ENCODE assay signal across 2 cellular contexts in the genomic region with DNA sequence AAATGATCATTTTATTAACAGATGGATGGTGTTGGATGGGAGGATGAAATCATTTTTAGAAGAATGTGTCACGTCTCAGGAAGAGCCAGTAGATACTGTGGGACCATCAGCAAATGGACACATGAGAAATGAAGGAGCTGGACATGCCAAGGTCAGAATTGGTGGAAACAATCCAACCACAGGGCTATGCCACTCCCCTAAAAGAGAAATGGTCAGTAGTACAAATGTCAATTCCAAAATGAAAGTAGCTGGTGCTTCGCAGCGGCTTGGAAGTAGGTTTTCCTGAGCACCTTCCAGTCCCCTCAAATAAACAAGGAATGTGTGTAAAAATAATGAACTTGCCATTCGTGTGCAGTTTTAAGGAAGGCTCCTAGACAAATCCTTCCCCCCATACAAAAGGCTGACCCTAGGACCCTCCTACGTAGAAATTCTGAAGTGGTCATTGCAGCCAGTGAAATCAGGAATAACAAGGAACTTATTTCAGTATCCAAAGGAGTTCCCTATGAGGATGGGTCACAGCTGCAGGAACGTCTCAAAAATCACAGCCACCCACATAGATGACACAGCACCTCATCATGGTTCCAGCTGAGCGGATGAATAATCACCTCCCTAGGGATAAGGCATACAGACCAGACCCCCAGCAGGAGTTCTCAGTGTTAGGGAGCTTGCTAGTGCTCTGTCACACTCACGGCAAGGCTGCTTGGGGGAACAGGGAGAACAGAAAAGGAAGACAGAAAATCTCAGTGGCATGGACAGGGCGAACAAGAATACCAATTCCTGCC.
TF ChIP-seq lines count a peak whose summit lies in the region.

No MANE protein-coding gene starts in this region.

TF ChIP-seq in A549, 52 proteins besides CTCF, POLR2A, EP300 and RAD21 (continued from another document):
- TF ChIP-seq, protein P1, sequence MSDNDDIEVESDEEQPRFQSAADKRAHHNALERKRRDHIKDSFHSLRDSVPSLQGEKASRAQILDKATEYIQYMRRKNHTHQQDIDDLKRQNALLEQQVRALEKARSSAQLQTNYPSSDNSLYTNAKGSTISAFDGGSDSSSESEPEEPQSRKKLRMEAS (IDR thresholded peaks at IDR 0.05), result no peak
- TF ChIP-seq, protein P2, sequence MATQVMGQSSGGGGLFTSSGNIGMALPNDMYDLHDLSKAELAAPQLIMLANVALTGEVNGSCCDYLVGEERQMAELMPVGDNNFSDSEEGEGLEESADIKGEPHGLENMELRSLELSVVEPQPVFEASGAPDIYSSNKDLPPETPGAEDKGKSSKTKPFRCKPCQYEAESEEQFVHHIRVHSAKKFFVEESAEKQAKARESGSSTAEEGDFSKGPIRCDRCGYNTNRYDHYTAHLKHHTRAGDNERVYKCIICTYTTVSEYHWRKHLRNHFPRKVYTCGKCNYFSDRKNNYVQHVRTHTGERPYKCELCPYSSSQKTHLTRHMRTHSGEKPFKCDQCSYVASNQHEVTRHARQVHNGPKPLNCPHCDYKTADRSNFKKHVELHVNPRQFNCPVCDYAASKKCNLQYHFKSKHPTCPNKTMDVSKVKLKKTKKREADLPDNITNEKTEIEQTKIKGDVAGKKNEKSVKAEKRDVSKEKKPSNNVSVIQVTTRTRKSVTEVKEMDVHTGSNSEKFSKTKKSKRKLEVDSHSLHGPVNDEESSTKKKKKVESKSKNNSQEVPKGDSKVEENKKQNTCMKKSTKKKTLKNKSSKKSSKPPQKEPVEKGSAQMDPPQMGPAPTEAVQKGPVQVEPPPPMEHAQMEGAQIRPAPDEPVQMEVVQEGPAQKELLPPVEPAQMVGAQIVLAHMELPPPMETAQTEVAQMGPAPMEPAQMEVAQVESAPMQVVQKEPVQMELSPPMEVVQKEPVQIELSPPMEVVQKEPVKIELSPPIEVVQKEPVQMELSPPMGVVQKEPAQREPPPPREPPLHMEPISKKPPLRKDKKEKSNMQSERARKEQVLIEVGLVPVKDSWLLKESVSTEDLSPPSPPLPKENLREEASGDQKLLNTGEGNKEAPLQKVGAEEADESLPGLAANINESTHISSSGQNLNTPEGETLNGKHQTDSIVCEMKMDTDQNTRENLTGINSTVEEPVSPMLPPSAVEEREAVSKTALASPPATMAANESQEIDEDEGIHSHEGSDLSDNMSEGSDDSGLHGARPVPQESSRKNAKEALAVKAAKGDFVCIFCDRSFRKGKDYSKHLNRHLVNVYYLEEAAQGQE (IDR thresholded peaks at IDR 0.05), result no peak
- TF ChIP-seq, protein P3, sequence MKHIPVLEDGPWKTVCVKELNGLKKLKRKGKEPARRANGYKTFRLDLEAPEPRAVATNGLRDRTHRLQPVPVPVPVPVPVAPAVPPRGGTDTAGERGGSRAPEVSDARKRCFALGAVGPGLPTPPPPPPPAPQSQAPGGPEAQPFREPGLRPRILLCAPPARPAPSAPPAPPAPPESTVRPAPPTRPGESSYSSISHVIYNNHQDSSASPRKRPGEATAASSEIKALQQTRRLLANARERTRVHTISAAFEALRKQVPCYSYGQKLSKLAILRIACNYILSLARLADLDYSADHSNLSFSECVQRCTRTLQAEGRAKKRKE (CRISPR knock-in tag; IDR thresholded peaks at IDR 0.05; ENCODE audit: low read depth), result no peak
- TF ChIP-seq ZSCAN20 (CRISPR knock-in tag; IDR thresholded peaks at IDR 0.05) (no peak), ESRRA (IDR thresholded peaks at IDR 0.05; ENCODE audit: borderline replicate concordance, low read length) (no peak), PHF8 (IDR thresholded peaks at IDR 0.05; ENCODE audit: borderline replicate concordance, low read depth) (no peak), CHD4 (IDR thresholded peaks at IDR 0.05; ENCODE audit: borderline replicate concordance) (no peak)
- TF ChIP-seq, protein P4, sequence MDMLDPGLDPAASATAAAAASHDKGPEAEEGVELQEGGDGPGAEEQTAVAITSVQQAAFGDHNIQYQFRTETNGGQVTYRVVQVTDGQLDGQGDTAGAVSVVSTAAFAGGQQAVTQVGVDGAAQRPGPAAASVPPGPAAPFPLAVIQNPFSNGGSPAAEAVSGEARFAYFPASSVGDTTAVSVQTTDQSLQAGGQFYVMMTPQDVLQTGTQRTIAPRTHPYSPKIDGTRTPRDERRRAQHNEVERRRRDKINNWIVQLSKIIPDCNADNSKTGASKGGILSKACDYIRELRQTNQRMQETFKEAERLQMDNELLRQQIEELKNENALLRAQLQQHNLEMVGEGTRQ (IDR thresholded peaks at IDR 0.05), result no peak

TF ChIP-seq in HEK293, 187 proteins besides CTCF, POLR2A, EP300 and RAD21 (continued from another document):
- TF ChIP-seq, protein P5, sequence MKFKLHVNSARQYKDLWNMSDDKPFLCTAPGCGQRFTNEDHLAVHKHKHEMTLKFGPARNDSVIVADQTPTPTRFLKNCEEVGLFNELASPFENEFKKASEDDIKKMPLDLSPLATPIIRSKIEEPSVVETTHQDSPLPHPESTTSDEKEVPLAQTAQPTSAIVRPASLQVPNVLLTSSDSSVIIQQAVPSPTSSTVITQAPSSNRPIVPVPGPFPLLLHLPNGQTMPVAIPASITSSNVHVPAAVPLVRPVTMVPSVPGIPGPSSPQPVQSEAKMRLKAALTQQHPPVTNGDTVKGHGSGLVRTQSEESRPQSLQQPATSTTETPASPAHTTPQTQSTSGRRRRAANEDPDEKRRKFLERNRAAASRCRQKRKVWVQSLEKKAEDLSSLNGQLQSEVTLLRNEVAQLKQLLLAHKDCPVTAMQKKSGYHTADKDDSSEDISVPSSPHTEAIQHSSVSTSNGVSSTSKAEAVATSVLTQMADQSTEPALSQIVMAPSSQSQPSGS (tag by site-specific recombination; IDR thresholded peaks at IDR 0.05; ENCODE audit: low read depth), result no peak
